ENCODE assay signal across 16 cellular contexts in the genomic region with DNA sequence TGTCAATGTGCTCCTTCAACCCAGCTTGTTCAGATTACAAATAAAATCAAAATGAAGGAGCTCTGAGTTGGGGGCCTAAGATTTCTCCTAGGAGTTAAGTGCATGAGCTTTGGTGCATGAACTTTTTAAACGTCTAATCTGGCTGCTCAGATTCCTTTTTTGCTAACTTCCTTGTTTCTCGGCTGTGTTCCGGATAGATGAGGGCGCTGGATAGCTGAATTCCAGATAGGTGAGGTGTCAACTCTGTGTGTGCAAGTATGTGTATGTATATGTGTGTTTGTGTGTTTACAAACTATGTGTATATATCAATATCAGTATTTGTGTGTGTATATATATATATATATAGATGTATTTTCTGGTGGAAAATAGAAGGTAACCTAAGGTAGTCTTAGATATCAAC.
"Had no signal": no experiment of that assay in that cellular context is flagged by ENCODE, and none has a peak within 500 bp of the region (broad histone marks: within the 10 kb centered on the region; RNA-seq: fewer than 3 reads in every experiment).

No MANE protein-coding gene starts in this region.

- H3K9me3 ChIP-seq: neutrophil, right atrium auricular region, tibial artery, vagina had no signal

- H3K4me3 Mint-ChIP-seq: activated naive CD4-positive, alpha-beta T cell treated with anti-CD3 and anti-CD28 coated beads, Interleukin-2, amount 10 ng/mL, durations not matched to agents 7 days and 5 days; central memory CD8-positive, alpha-beta T cell; dendritic cell treated with granulocyte-macrophage colony-stimulating factor and Interleukin-4, amounts not matched to agents 40 ng/mL and 50 ng/mL, for 4 days; naive B cell had no signal

- H3K4me1 ChIP-seq: right atrium auricular region, tibial artery, vagina had no signal

- H3K9me3 Mint-ChIP-seq: brain; central memory CD8-positive, alpha-beta T cell had no signal

- H3K4me3 ChIP-seq: hepatocyte, right atrium auricular region, skin epidermis, tibial artery, vagina had no signal

- H3K27ac Mint-ChIP-seq: dendritic cell treated with granulocyte-macrophage colony-stimulating factor and Interleukin-4, amounts not matched to agents 40 ng/mL and 50 ng/mL, for 4 days had no signal

- H3K27me3 Mint-ChIP-seq: activated naive CD4-positive, alpha-beta T cell treated with anti-CD3 and anti-CD28 coated beads, Interleukin-2, amount 10 ng/mL, durations not matched to agents 7 days and 5 days; brain; central memory CD8-positive, alpha-beta T cell; dendritic cell treated with granulocyte-macrophage colony-stimulating factor and Interleukin-4, amounts not matched to agents 40 ng/mL and 50 ng/mL, for 4 days; naive B cell had no signal

- DNase-seq: activated CD4-positive, alpha-beta T cell treated with anti-CD3 and anti-CD28 coated beads for 1 hour; activated CD4-positive, alpha-beta T cell treated with anti-CD3 and anti-CD28 coated beads, Interleukin-2, amount 50 U/mL, for 48 hours; activated naive CD4-positive, alpha-beta T cell treated with anti-CD3 and anti-CD28 coated beads, Interleukin-2, amount 10 ng/mL, durations not matched to agents 7 days and 5 days; amygdala; kidney glomerular epithelial cell; naive B cell; T-helper 2 cell; tibial artery had no signal

- H3K27ac ChIP-seq: hepatocyte, neutrophil, right atrium auricular region, skin epidermis, tibial artery, vagina had no signal

- H3K27me3 ChIP-seq: hepatocyte, neutrophil, right atrium auricular region, tibial artery, vagina had no signal
